In genomic region chr21:42381347-42381984, GRCh38 we compare ENCODE assay signal across 8 cellular contexts. TPM values are rescaled to one million over a fixed set of nuclear protein-coding genes. Genes with fewer than 3 reads are reported as not detected.
DNase-seq lines count a peak whose midpoint lies in the region; ATAC-seq, FAIRE-seq and TF ChIP-seq lines count a peak whose summit lies in the region.

No MANE protein-coding gene starts in this region.

- no peaks in the 10 kb centered on the region for H3K4me1 ChIP-seq in keratinocyte (ENCODE audit: control insufficient read depth, extremely low read depth, insufficient read depth, low read length)

- H3K4me3 ChIP-seq in AG04449 (ENCODE audit: low read depth, low read length) (no peak overlapping the region), GM12864 (ENCODE audit: low read depth, low read length) (no peak overlapping the region), keratinocyte (ENCODE audit: control insufficient read depth in 2 of 3, extremely low read depth in 1 of 3, insufficient read depth in 2 of 3, low read depth in 1 of 3, low read length in 3 of 3) (no peak overlapping the region)

- POLR2A ChIA-PET in AG04449 (lab: Yijun Ruan, JAX) = no interaction called here

- peaks cover 2% of the 10 kb centered on the region for H3K27me3 ChIP-seq in keratinocyte (ENCODE audit: control insufficient read depth, extremely low read depth, insufficient read depth, low read length)

- no peak overlapping the region for H3K27ac Mint-ChIP-seq in activated naive CD4-positive, alpha-beta T cell treated with anti-CD3 and anti-CD28 coated beads for 36 hours

- no peaks in the 10 kb centered on the region for H3K27me3 Mint-ChIP-seq in activated naive CD4-positive, alpha-beta T cell treated with anti-CD3 and anti-CD28 coated beads for 36 hours (ENCODE audit: low read depth)

- no peaks in the 10 kb centered on the region for H4K20me1 ChIP-seq in keratinocyte (ENCODE audit: control insufficient read depth, extremely low read depth, insufficient read depth, low read length)

- H3K27ac ChIP-seq in keratinocyte (ENCODE audit: control insufficient read depth, insufficient read depth, low read length) = no peak overlapping the region

- no peak for DNase-seq in AG04449 (ENCODE audit: low read depth, low spot score)
- DNase-seq in GM12864 (ENCODE audit: low read depth) = no peak
- DNase-seq in NCI-H69 (lab: John Stamatoyannopoulos, UW) = peak; percentile 85
- DNase-seq in activated naive CD4-positive, alpha-beta T cell treated with anti-CD3 and anti-CD28 coated beads for 36 hours = peak; percentile 81
- DNase-seq in keratinocyte (ENCODE audit: low read depth, low spot score) = no peak

- no peak overlapping the region for H3K4me2 ChIP-seq in keratinocyte (ENCODE audit: control insufficient read depth, extremely low read depth, insufficient read depth, low read depth, low read length)

- no peaks in the 10 kb centered on the region for H3K36me3 ChIP-seq in keratinocyte (ENCODE audit: control insufficient read depth in 2 of 2, extremely low read depth in 1 of 2, insufficient read depth in 2 of 2, low read length in 2 of 2)

- no peak overlapping the region for H3K9ac ChIP-seq in keratinocyte (ENCODE audit: control insufficient read depth, extremely low read depth, insufficient read depth, low read length)

- no peak for ATAC-seq in HG03159 (IDR thresholded peaks at IDR 0.05; ENCODE audit: unreplicated experiment)
- ATAC-seq in GM21576 (IDR thresholded peaks at IDR 0.05; ENCODE audit: unreplicated experiment) = no peak
- no peak for ATAC-seq in HG03045 (IDR thresholded peaks at IDR 0.05; ENCODE audit: unreplicated experiment)

- H3K9me1 ChIP-seq in keratinocyte (ENCODE audit: control insufficient read depth, extremely low read depth, insufficient read depth, low read length) = no peaks in the 10 kb centered on the region

- H3K4me3 Mint-ChIP-seq in activated naive CD4-positive, alpha-beta T cell treated with anti-CD3 and anti-CD28 coated beads for 36 hours = no peak overlapping the region

- peaks cover 17% of the 10 kb centered on the region for H3K36me3 Mint-ChIP-seq in activated naive CD4-positive, alpha-beta T cell treated with anti-CD3 and anti-CD28 coated beads for 36 hours (ENCODE audit: low read depth)

- intact Hi-C loops in activated naive CD4-positive, alpha-beta T cell treated with anti-CD3 and anti-CD28 coated beads for 36 hours (cut with micrococcal nuclease) = loop anchor here (1.0 to 2.0 kb wide), 5 partner anchors 43 to 237 kb away; no protein-coding TSS in a partner anchor

- H3K79me2 ChIP-seq in keratinocyte (ENCODE audit: control insufficient read depth, insufficient read depth, low read length) = no peaks in the 10 kb centered on the region

- no peaks in the 10 kb centered on the region for H3K9me3 ChIP-seq in keratinocyte (ENCODE audit: control insufficient read depth, low read depth, low read length)

- H3K9me3 Mint-ChIP-seq in activated naive CD4-positive, alpha-beta T cell treated with anti-CD3 and anti-CD28 coated beads for 36 hours = peaks cover 11% of the 10 kb centered on the region

- CTCF ChIA-PET in AG04449 (lab: Yijun Ruan, JAX) = interaction anchor here (0.6 to 2.7 kb wide), 5 partner anchors 12 to 236 kb away, joined by 3 to 19 read pairs (median 4); no protein-coding TSS in a partner anchor
- CTCF ChIA-PET in activated naive CD4-positive, alpha-beta T cell treated with anti-CD3 and anti-CD28 coated beads for 36 hours (lab: Charles Lee) = interaction anchor here (0.8 to 4.1 kb wide), 29 partner anchors 9 to 236 kb away, joined by 3 to 30 read pairs (median 4); partner anchors contain the start of gene UBASH3A

- H2AFZ ChIP-seq in keratinocyte (ENCODE audit: control insufficient read depth, low read length) = no peak overlapping the region

- H3K4me1 Mint-ChIP-seq in activated naive CD4-positive, alpha-beta T cell treated with anti-CD3 and anti-CD28 coated beads for 36 hours (ENCODE audit: low read depth) = peaks cover 5% of the 10 kb centered on the region

- no peak for FAIRE-seq in keratinocyte (lab: Jason Lieb, UNC)

- TF ChIP-seq CTCF in AG04449 (IDR thresholded peaks at IDR 0.05; ENCODE audit: insufficient read depth, low read length, missing control alignments) (peak; percentile 78), GM12864 (IDR thresholded peaks at IDR 0.05; ENCODE audit: low read depth, low read length, missing control alignments) (peak; percentile 86), keratinocyte (optimal IDR thresholded peaks at IDR 0.05 in 1 of 3, IDR thresholded peaks at IDR 0.05 in 1 of 3, conservative IDR thresholded peaks at IDR 0.05 in 1 of 3; ENCODE audit: extremely low read depth in 1 of 3, insufficient read depth in 2 of 3, low read length in 3 of 3) (peak; percentile 77 to 84 (median 81))

- dilution Hi-C loops in keratinocyte (cut with MboI; ENCODE audit: extremely low pct_ligation_motif_present, low sequenced_read_pairs) = no loop called here

RNA-seq across cellular contexts. Expression of gene TMPRSS3, which starts 14.4 kb away (rescaled TPM):
- total RNA-seq in activated naive CD4-positive, alpha-beta T cell treated with anti-CD3 and anti-CD28 coated beads for 36 hours = 10 to 100 TPM; 10.9 to 11.5 TPM
- polyA plus RNA-seq in keratinocyte = not detected in 3 replicates
- polyA plus RNA-seq in keratinocyte (2011; ENCODE audit: low read depth) = not detected
- not detected in 2 replicates for polyA plus RNA-seq in keratinocyte (2011; cell fraction: cytosol; rRNA removed)
- not detected in 2 replicates for polyA plus RNA-seq in keratinocyte (2011; cell fraction: nucleus; rRNA removed)
- not detected in 2 replicates for polyA plus RNA-seq in keratinocyte (2012; ENCODE audit: low replicate concordance)
- not detected in 3 replicates for polyA minus RNA-seq in keratinocyte
- 0.58 TPM for polyA minus RNA-seq in keratinocyte (2011; cell fraction: cytosol; rRNA and poly(A)+ RNA removed)
- 0.70 TPM in 1 of 2 replicates, not detected in the other for polyA minus RNA-seq in keratinocyte (2011; cell fraction: nucleus; rRNA and poly(A)+ RNA removed)

RNA-seq across cellular contexts. Expression of gene TFF1, which starts 15.1 kb away (rescaled TPM):
- not detected for total RNA-seq in activated naive CD4-positive, alpha-beta T cell treated with anti-CD3 and anti-CD28 coated beads for 36 hours
- not detected in 3 replicates for polyA plus RNA-seq in keratinocyte
- not detected for polyA plus RNA-seq in keratinocyte (2011; ENCODE audit: low read depth)
- polyA plus RNA-seq in keratinocyte (2011; cell fraction: cytosol; rRNA removed) = not detected in 2 replicates
- polyA plus RNA-seq in keratinocyte (2011; cell fraction: nucleus; rRNA removed) = not detected in 2 replicates
- polyA plus RNA-seq in keratinocyte (2012; ENCODE audit: low replicate concordance) = not detected in 2 replicates
- not detected in 3 replicates for polyA minus RNA-seq in keratinocyte
- not detected for polyA minus RNA-seq in keratinocyte (2011; cell fraction: cytosol; rRNA and poly(A)+ RNA removed)
- not detected in 2 replicates for polyA minus RNA-seq in keratinocyte (2011; cell fraction: nucleus; rRNA and poly(A)+ RNA removed)

RNA-seq across cellular contexts. Expression of gene UBASH3A, which starts 22.2 kb away (rescaled TPM):
- total RNA-seq in activated naive CD4-positive, alpha-beta T cell treated with anti-CD3 and anti-CD28 coated beads for 36 hours = 10 to 100 TPM; 13.5 to 14.9 TPM
- polyA plus RNA-seq in keratinocyte = not detected in 3 replicates
- not detected for polyA plus RNA-seq in keratinocyte (2011; ENCODE audit: low read depth)
- polyA plus RNA-seq in keratinocyte (2011; cell fraction: cytosol; rRNA removed) = not detected in 2 replicates
- polyA plus RNA-seq in keratinocyte (2011; cell fraction: nucleus; rRNA removed) = not detected in 2 replicates
- not detected in 2 replicates for polyA plus RNA-seq in keratinocyte (2012; ENCODE audit: low replicate concordance)
- polyA minus RNA-seq in keratinocyte = not detected in 3 replicates
- polyA minus RNA-seq in keratinocyte (2011; cell fraction: cytosol; rRNA and poly(A)+ RNA removed) = not detected
- not detected in 2 replicates for polyA minus RNA-seq in keratinocyte (2011; cell fraction: nucleus; rRNA and poly(A)+ RNA removed)

RNA-seq across cellular contexts. Expression of gene TFF2, which starts 30.7 kb away (rescaled TPM):
- not detected for total RNA-seq in activated naive CD4-positive, alpha-beta T cell treated with anti-CD3 and anti-CD28 coated beads for 36 hours
- not detected in 3 replicates for polyA plus RNA-seq in keratinocyte
- not detected for polyA plus RNA-seq in keratinocyte (2011; ENCODE audit: low read depth)
- not detected in 2 replicates for polyA plus RNA-seq in keratinocyte (2011; cell fraction: cytosol; rRNA removed)
- polyA plus RNA-seq in keratinocyte (2011; cell fraction: nucleus; rRNA removed) = not detected in 2 replicates
- not detected in 2 replicates for polyA plus RNA-seq in keratinocyte (2012; ENCODE audit: low replicate concordance)
- not detected in 3 replicates for polyA minus RNA-seq in keratinocyte
- polyA minus RNA-seq in keratinocyte (2011; cell fraction: cytosol; rRNA and poly(A)+ RNA removed) = not detected
- not detected in 2 replicates for polyA minus RNA-seq in keratinocyte (2011; cell fraction: nucleus; rRNA and poly(A)+ RNA removed)

Comparison
In these comparisons a context has a peak if more than half of its experiments do, and no peak if none do; other contexts are left out.
1. DNase-seq: peak in NCI-H69 (single experiment) and activated naive CD4-positive, alpha-beta T cell treated with anti-CD3 and anti-CD28 coated beads for 36 hours (single experiment); none in AG04449 (single experiment), GM12864 (single experiment) and keratinocyte (single experiment).
2. Peak in every context shown above with its lines, with median percentiles within 50 percentile points of each other: CTCF ChIP-seq.